2 cellular contexts compared by ENCODE assay signal in genomic region chr3:33447958-33448357, GRCh38.
TF ChIP-seq lines count a peak whose summit lies in the region.

No MANE protein-coding gene starts in this region.

TF ChIP-seq in GM23338, 12 proteins besides CTCF, POLR2A, EP300 and RAD21:
- TF ChIP-seq ZNF462 (CRISPR knock-in tag; IDR thresholded peaks at IDR 0.05) (no peak), POLR2AphosphoS5 (IDR thresholded peaks at IDR 0.05; ENCODE audit: low read depth) (no peak), STAT1 (IDR thresholded peaks at IDR 0.05; ENCODE audit: unreplicated experiment) (no peak), EZH2phosphoT487 (IDR thresholded peaks at IDR 0.05; ENCODE audit: unreplicated experiment) (no peak), EZH2 (IDR thresholded peaks at IDR 0.05; ENCODE audit: low read depth, unreplicated experiment) (no peak)

TF ChIP-seq in WTC11, 78 proteins besides CTCF, POLR2A, EP300 and RAD21 (continued from another document):
- TF ChIP-seq STAT6 (CRISPR knock-in tag; conservative IDR thresholded peaks at IDR 0.05; ENCODE audit: low read depth) (no peak), ZBTB21 (CRISPR knock-in tag; IDR thresholded peaks at IDR 0.05; ENCODE audit: borderline replicate concordance) (no peak), FOXK1 (CRISPR knock-in tag; IDR thresholded peaks at IDR 0.05) (no peak), GTF2I (CRISPR knock-in tag; conservative IDR thresholded peaks at IDR 0.05) (no peak), TCF7 (CRISPR knock-in tag; IDR thresholded peaks at IDR 0.05; ENCODE audit: low read depth) (no peak), MXD4 (CRISPR knock-in tag; IDR thresholded peaks at IDR 0.05; ENCODE audit: borderline replicate concordance) (no peak), CBFB (CRISPR knock-in tag; IDR thresholded peaks at IDR 0.05; ENCODE audit: low read depth) (no peak), NR3C1 (CRISPR knock-in tag; conservative IDR thresholded peaks at IDR 0.05; ENCODE audit: low read depth) (no peak), NFE2L1 (CRISPR knock-in tag; IDR thresholded peaks at IDR 0.05) (no peak), SP1 (CRISPR knock-in tag; conservative IDR thresholded peaks at IDR 0.05) (no peak), ZNF416 (CRISPR knock-in tag; IDR thresholded peaks at IDR 0.05) (no peak), MYBL2 (CRISPR knock-in tag; IDR thresholded peaks at IDR 0.05) (no peak), ELF4 (CRISPR knock-in tag; IDR thresholded peaks at IDR 0.05; ENCODE audit: low read depth) (no peak)
- TF ChIP-seq, protein P1, sequence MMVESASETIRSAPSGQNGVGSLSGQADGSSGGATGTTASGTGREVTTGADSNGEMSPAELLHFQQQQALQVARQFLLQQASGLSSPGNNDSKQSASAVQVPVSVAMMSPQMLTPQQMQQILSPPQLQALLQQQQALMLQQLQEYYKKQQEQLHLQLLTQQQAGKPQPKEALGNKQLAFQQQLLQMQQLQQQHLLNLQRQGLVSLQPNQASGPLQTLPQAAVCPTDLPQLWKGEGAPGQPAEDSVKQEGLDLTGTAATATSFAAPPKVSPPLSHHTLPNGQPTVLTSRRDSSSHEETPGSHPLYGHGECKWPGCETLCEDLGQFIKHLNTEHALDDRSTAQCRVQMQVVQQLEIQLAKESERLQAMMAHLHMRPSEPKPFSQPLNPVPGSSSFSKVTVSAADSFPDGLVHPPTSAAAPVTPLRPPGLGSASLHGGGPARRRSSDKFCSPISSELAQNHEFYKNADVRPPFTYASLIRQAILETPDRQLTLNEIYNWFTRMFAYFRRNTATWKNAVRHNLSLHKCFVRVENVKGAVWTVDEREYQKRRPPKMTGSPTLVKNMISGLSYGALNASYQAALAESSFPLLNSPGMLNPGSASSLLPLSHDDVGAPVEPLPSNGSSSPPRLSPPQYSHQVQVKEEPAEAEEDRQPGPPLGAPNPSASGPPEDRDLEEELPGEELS (CRISPR knock-in tag; IDR thresholded peaks at IDR 0.05) = no peak
- TF ChIP-seq, protein P2, sequence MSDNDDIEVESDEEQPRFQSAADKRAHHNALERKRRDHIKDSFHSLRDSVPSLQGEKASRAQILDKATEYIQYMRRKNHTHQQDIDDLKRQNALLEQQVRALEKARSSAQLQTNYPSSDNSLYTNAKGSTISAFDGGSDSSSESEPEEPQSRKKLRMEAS (CRISPR knock-in tag; IDR thresholded peaks at IDR 0.05) = no peak
